23 cellular contexts compared by ENCODE assay signal in genomic region chr10:28704771-28705170, GRCh38. TPM values are rescaled to one million over a fixed set of nuclear protein-coding genes. Genes with fewer than 3 reads are reported as not detected.
"Had no signal": no experiment of that assay in that cellular context is flagged by ENCODE, and none has a peak within 500 bp of the region (broad histone marks: within the 10 kb centered on the region; RNA-seq: fewer than 3 reads in every experiment).

No MANE protein-coding gene starts in this region.

- H3K36me3 ChIP-seq: pancreas, spleen, transverse colon had no signal

- H3K4me3 ChIP-seq: coronary artery, dorsolateral prefrontal cortex, pancreas, psoas muscle, spleen, testis, transverse colon had no signal

- H3K4me1 ChIP-seq: pancreas, psoas muscle, spleen, testis, transverse colon had no signal

- H3K27me3 ChIP-seq: pancreas, spleen, testis, transverse colon had no signal

- H3K27ac ChIP-seq: coronary artery, dorsolateral prefrontal cortex, pancreas, psoas muscle, spleen, testis, transverse colon had no signal

- ATAC-seq: activated CD4-positive, alpha-beta T cell treated with anti-CD3 and anti-CD28 coated beads for 36 hours; activated naive CD4-positive, alpha-beta T cell treated with anti-CD3 and anti-CD28 coated beads, Interleukin-2, amount 50 U/mL, for 72 hours; activated T-cell treated with anti-CD3 and anti-CD28 coated beads, Interleukin-2, amount 50 U/mL, for 72 hours; left cardiac atrium; naive thymus-derived CD8-positive, alpha-beta T cell; pancreas; psoas muscle; stimulated activated naive CD8-positive, alpha-beta T cell treated with anti-CD3 and anti-CD28 coated beads, Interleukin-15, Interleukin-2, amounts not matched to agents 100 U/mL and 50 U/mL, for 24 hours had no signal

- DNase-seq: activated CD4-positive, alpha-beta T cell treated with anti-CD3 and anti-CD28 coated beads for 36 hours; activated CD4-positive, CD25-positive, alpha-beta regulatory T cell; activated naive CD4-positive, alpha-beta T cell; activated T-cell treated with anti-CD3 and anti-CD28 coated beads for 4 hours; activated T-cell treated with anti-CD3 and anti-CD28 coated beads, Interleukin-2, amount 50 U/mL, for 72 hours; dorsolateral prefrontal cortex; effector memory CD4-positive, alpha-beta T cell; glutamatergic neuron; hippocampal formation; left cardiac atrium; mammary epithelial cell; midbrain; naive thymus-derived CD8-positive, alpha-beta T cell; pancreas; psoas muscle; spleen; stimulated activated CD4-positive, alpha-beta T cell treated with anti-CD3 and anti-CD28 coated beads, Interleukin-2, amount 100 ng/mL, for 48 hours; stimulated activated naive CD8-positive, alpha-beta T cell treated with anti-CD3 and anti-CD28 coated beads, Interleukin-15, Interleukin-2, amounts not matched to agents 100 U/mL and 50 U/mL, for 24 hours; testis; transverse colon had no signal

- H3K9me3 ChIP-seq: pancreas, psoas muscle, spleen, testis, transverse colon had no signal

RNA-seq across cellular contexts. Expression of gene BAMBI, which starts 27.4 kb away (rescaled TPM):
- total RNA-seq: T-helper 1 cell treated with Interleukin-12 subunit alpha and Interleukin-12 subunit beta and Interleukin-4 antibody, amounts not matched to agents 30 ng/mL and 1 ng/mL, for 36 hours had no signal
- polyA plus RNA-seq: naive thymus-derived CD8-positive, alpha-beta T cell had no signal
